1 cellular context compared by ENCODE assay signal in genomic region chr2:128390256-128390990, GRCh38.
TF ChIP-seq lines count a peak whose summit lies in the region.

No MANE protein-coding gene starts in this region.

TF ChIP-seq in IMR-90, 13 proteins besides CTCF, POLR2A, EP300 and RAD21 (continued from another document):
- TF ChIP-seq MAFK (IDR thresholded peaks at IDR 0.05; ENCODE audit: low read depth, low read length) (no peak), MAZ (IDR thresholded peaks at IDR 0.05; ENCODE audit: borderline replicate concordance, low read depth, low read length) (no peak), CHD1 (IDR thresholded peaks at IDR 0.05; ENCODE audit: low read depth, low read length) (no peak), MXI1 (IDR thresholded peaks at IDR 0.05; ENCODE audit: borderline replicate concordance, low read depth, low read length) (no peak), RFX5 (IDR thresholded peaks at IDR 0.05; ENCODE audit: low read depth, low read length) (no peak), FOS (IDR thresholded peaks at IDR 0.05; ENCODE audit: low read depth, low read length) (no peak)
TF ChIP-seq in IMR-90: peak in this region for 0.
